1 cellular context compared by ENCODE assay signal in genomic region chr5:14436122-14436521, GRCh38.
TF ChIP-seq lines count a peak whose summit lies in the region.

No MANE protein-coding gene starts in this region.

TF ChIP-seq in GM12878, 131 proteins besides CTCF, POLR2A, EP300 and RAD21:
- TF ChIP-seq ATF2 (IDR thresholded peaks at IDR 0.05; ENCODE audit: low read length) (peak; percentile 53), BCL3 (IDR thresholded peaks at IDR 0.05; ENCODE audit: borderline replicate concordance, insufficient read depth, low read depth, low read length, poor library complexity, severe bottlenecking) (peak; percentile 63), ZBED1 (IDR thresholded peaks at IDR 0.05; ENCODE audit: borderline replicate concordance) (peak; percentile 31; the same call in 1 of the 2 replicates)
TF ChIP-seq in GM12878: peak in this region for 3; not testable (repeated sequence) for 128.
